ENCODE assay signal across 8 cellular contexts in genomic region chr9:37415011-37415719, GRCh38. TPM values are rescaled to one million over a fixed set of nuclear protein-coding genes. Genes with fewer than 3 reads are reported as not detected.
DNase-seq lines count a peak whose midpoint lies in the region; ATAC-seq and TF ChIP-seq lines count a peak whose summit lies in the region.

No MANE protein-coding gene starts in this region.

- H3K4me3 ChIP-seq in NB4 (ENCODE audit: low read depth, low read length) (no peak overlapping the region), ascending aorta (peak overlapping the region in 1 of 2 donors; percentile 43), gastrocnemius medialis (no peak overlapping the region)

- H3K9me3 ChIP-seq in ascending aorta = no peaks in the 10 kb centered on the region
- no peaks in the 10 kb centered on the region for H3K9me3 ChIP-seq in gastrocnemius medialis

- ATAC-seq in gastrocnemius medialis (peak; percentile 50 to 72), GM18907 (IDR thresholded peaks at IDR 0.05; ENCODE audit: unreplicated experiment) (no peak)

- H3K36me3 Mint-ChIP-seq in T-helper 2 cell treated with Interferon-gamma antibody and Interleukin-4, amounts not matched to agents 5 μg/mL and 100 μg/mL, for 36 hours (ENCODE audit: low read depth) = no peaks in the 10 kb centered on the region

- H3K36me3 ChIP-seq in ascending aorta (no peaks in the 10 kb centered on the region), gastrocnemius medialis (no peaks in the 10 kb centered on the region)

- H3K9me3 Mint-ChIP-seq in T-helper 2 cell treated with Interferon-gamma antibody and Interleukin-4, amounts not matched to agents 5 μg/mL and 100 μg/mL, for 36 hours = no peaks in the 10 kb centered on the region

- H3K4me3 Mint-ChIP-seq in T-helper 2 cell treated with Interferon-gamma antibody and Interleukin-4, amounts not matched to agents 5 μg/mL and 100 μg/mL, for 36 hours = no peak overlapping the region

- TF ChIP-seq CTCF in NB4 (IDR thresholded peaks at IDR 0.05; ENCODE audit: low read depth, low read length) = peak; percentile 60
- TF ChIP-seq CTCF in ascending aorta (IDR thresholded peaks at IDR 0.05) = peak; percentile 65 to 86 (median 78)
- peak; percentile 71 to 82 (median 77) for TF ChIP-seq CTCF in gastrocnemius medialis (IDR thresholded peaks at IDR 0.05 in 4 of 5, conservative IDR thresholded peaks at IDR 0.05 in 1 of 5)

- intact Hi-C loops in ascending aorta (cut with DNase I) = loop anchor here (2.0 kb wide), 1 partner anchor 50 kb away; the partner anchor contains the start of gene ZBTB5
- intact Hi-C loops in gastrocnemius medialis (cut with DNase I; ENCODE audit: low total_unique reads) = no loop called here

- peak overlapping the region; percentile 69 for H3K27ac Mint-ChIP-seq in T-helper 2 cell treated with Interferon-gamma antibody and Interleukin-4, amounts not matched to agents 5 μg/mL and 100 μg/mL, for 36 hours

- H3K4me1 Mint-ChIP-seq in T-helper 2 cell treated with Interferon-gamma antibody and Interleukin-4, amounts not matched to agents 5 μg/mL and 100 μg/mL, for 36 hours (ENCODE audit: low read depth) = peaks cover 16% of the 10 kb centered on the region

- DNase-seq in NOMO-1 (lab: John Stamatoyannopoulos, UW; ENCODE audit: unreplicated experiment in 2 of 2) = peak; percentile 16 to 24
- no peak for DNase-seq in NOMO-1 treated with dmso at 0.1 percent for 144 hours (lab: John Stamatoyannopoulos, UW; ENCODE audit: unreplicated experiment)
- DNase-seq in NB4 (ENCODE audit: low read depth) = peak; percentile 65
- DNase-seq in T-helper 2 cell treated with Interferon-gamma antibody and Interleukin-4, amounts not matched to agents 5 μg/mL and 100 μg/mL, for 36 hours (ENCODE audit: low spot score) = peak; percentile 68
- peak in 1 of 2 donors; percentile 84 for DNase-seq in ascending aorta (ENCODE audit: low spot score in 2 of 2)
- peak; percentile 63 to 65 for DNase-seq in hippocampal formation (lab: John Stamatoyannopoulos, UW)
- peak in 1 of 2 donors; percentile 54 for DNase-seq in gastrocnemius medialis

- TF ChIP-seq POLR2A in NB4 (IDR thresholded peaks at IDR 0.05; ENCODE audit: extremely low read depth, insufficient read length) = no peak
- TF ChIP-seq POLR2A in gastrocnemius medialis (IDR thresholded peaks at IDR 0.05) = no peak

- H3K27ac ChIP-seq in ascending aorta (peak overlapping the region; percentile 39 to 50), gastrocnemius medialis (no peak overlapping the region)

- H3K27me3 ChIP-seq in ascending aorta (no peaks in the 10 kb centered on the region), gastrocnemius medialis (no peaks in the 10 kb centered on the region)

- H3K27me3 Mint-ChIP-seq in T-helper 2 cell treated with Interferon-gamma antibody and Interleukin-4, amounts not matched to agents 5 μg/mL and 100 μg/mL, for 36 hours (ENCODE audit: low read depth) = no peaks in the 10 kb centered on the region

- H3K4me1 ChIP-seq in ascending aorta = no peaks in the 10 kb centered on the region
- H3K4me1 ChIP-seq in gastrocnemius medialis = peaks cover 5 to 23% of the 10 kb centered on the region in 2 donors

- in situ Hi-C loops in gastrocnemius medialis (cut with MboI; ENCODE audit: low sequenced_read_pairs in 4 of 4) = loop anchor here in 2 of 4 donors (10.0 kb wide), 2 partner anchors 50 to 70 kb away; partner anchors contain the start of genes POLR1E (in 1 of the 2) and ZBTB5 (in 1 of the 2)

RNA-seq across cellular contexts. Expression of gene GRHPR, which starts 7.3 kb away (rescaled TPM):
- total RNA-seq in ascending aorta (131 TPM), gastrocnemius medialis (100 to 1,000 TPM; 119 to 138 (median 128) TPM)

RNA-seq across cellular contexts. Expression of gene ZBTB5, which starts 50.1 kb away (rescaled TPM):
- total RNA-seq in ascending aorta (3.4 TPM), gastrocnemius medialis (1 to 10 TPM; 5.6 to 7.0 (median 6.7) TPM)

Comparison
In these comparisons a context has a peak if more than half of its experiments do, and no peak if none do; other contexts are left out.
1. H3K27ac ChIP-seq: peak in ascending aorta (2 of 2); none in gastrocnemius medialis (0 of 4).
2. Peak in every context shown above with its lines, with median percentiles within 50 percentile points of each other: CTCF ChIP-seq.